Comparison of ENCODE assay signal across 20 cellular contexts in genomic region chr13:26988059-26988769, GRCh38.
A peak's percentile ranks its signal among the peaks of the same experiment; 100 is the strongest.
DNase-seq lines count a peak whose midpoint lies in the region; ATAC-seq and TF ChIP-seq lines count a peak whose summit lies in the region.
"Had no signal": no experiment of that assay in that cellular context is flagged by ENCODE, and none has a peak within 500 bp of the region (broad histone marks: within the 10 kb centered on the region; RNA-seq: fewer than 3 reads in every experiment).

No MANE protein-coding gene starts in this region.

- H3K27ac ChIP-seq in heart left ventricle (no peak overlapping the region), liver (ENCODE audit: low read depth in 1 of 2, low read length in 2 of 2) (peak overlapping the region; percentile 27 to 31), upper lobe of right lung (no peak overlapping the region)
- H3K27ac ChIP-seq: C4-2B had no signal

- H3K4me1 ChIP-seq in heart left ventricle, result peaks cover 0 to 30% (median 14%) of the 10 kb centered on the region in 12 donors
- H3K4me1 ChIP-seq in liver (ENCODE audit: control insufficient read depth in 4 of 4, insufficient read depth in 4 of 4, low read length in 3 of 4), result peaks cover 17 to 67% (median 59%) of the 10 kb centered on the region in 4 donors
- peaks cover 13% of the 10 kb centered on the region for H3K4me1 ChIP-seq in upper lobe of right lung

- no peaks in the 10 kb centered on the region for H3K4me1 Mint-ChIP-seq in activated T-helper 17 cell treated with anti-CD3 and anti-CD28 coated beads, Interleukin-2, amount 50 U/mL, for 72 hours
- peaks cover 3 to 9% of the 10 kb centered on the region in 2 donors for H3K4me1 Mint-ChIP-seq in natural killer cell treated with Interleukin-12 subunit alpha and Interleukin-12 subunit beta and Interleukin-15 and Interleukin-18, amount 100 ng/mL, for 72 hours (ENCODE audit: low read depth in 2 of 2)

- H3K27ac Mint-ChIP-seq in activated T-helper 17 cell treated with anti-CD3 and anti-CD28 coated beads, Interleukin-2, amount 50 U/mL, for 72 hours, result peak overlapping the region; percentile 18
- H3K27ac Mint-ChIP-seq in natural killer cell treated with Interleukin-12 subunit alpha and Interleukin-12 subunit beta and Interleukin-15 and Interleukin-18, amount 100 ng/mL, for 72 hours, result no peak overlapping the region

- no peak overlapping the region for H3K4me3 Mint-ChIP-seq in activated T-helper 17 cell treated with anti-CD3 and anti-CD28 coated beads, Interleukin-2, amount 50 U/mL, for 72 hours
- no peak overlapping the region for H3K4me3 Mint-ChIP-seq in natural killer cell treated with Interleukin-12 subunit alpha and Interleukin-12 subunit beta and Interleukin-15 and Interleukin-18, amount 100 ng/mL, for 72 hours

- no peaks in the 10 kb centered on the region for H3K36me3 Mint-ChIP-seq in activated T-helper 17 cell treated with anti-CD3 and anti-CD28 coated beads, Interleukin-2, amount 50 U/mL, for 72 hours (ENCODE audit: low read depth)
- H3K36me3 Mint-ChIP-seq in natural killer cell treated with Interleukin-12 subunit alpha and Interleukin-12 subunit beta and Interleukin-15 and Interleukin-18, amount 100 ng/mL, for 72 hours, result no peaks in the 10 kb centered on the region

- H3K27me3 ChIP-seq in heart left ventricle, result no peaks in the 10 kb centered on the region
- H3K27me3 ChIP-seq in liver (ENCODE audit: control insufficient read depth in 4 of 4, insufficient read depth in 4 of 4, low read length in 3 of 4), result no peaks in the 10 kb centered on the region
- no peaks in the 10 kb centered on the region for H3K27me3 ChIP-seq in upper lobe of right lung

- no peak overlapping the region for H3K9ac ChIP-seq in liver (ENCODE audit: low read depth in 1 of 2, low read length in 2 of 2)

- DNase-seq in cardiac septum (ENCODE audit: low spot score) (peak; percentile 27), heart left ventricle (no peak), upper lobe of right lung (no peak)
- DNase-seq in natural killer cell treated with Interleukin-12 subunit alpha and Interleukin-12 subunit beta and Interleukin-15 and Interleukin-18, amount 100 ng/mL, for 72 hours (ENCODE audit: low spot score), result no peak
- DNase-seq: 8988T; AML-193; DMS79; H7; NCI-H1092 treated with DMSO at 0.1 percent for 48 hours; NCI-H1436 treated with DMSO at 0.1 percent for 48 hours; NCI-H1930; NCI-H226; NCI-H510A treated with DMSO at 0.1 percent for 48 hours; NCI-H774; NK-92 treated with Interleukin-12 subunit alpha and Interleukin-12 subunit beta, amount 100 ng/mL, for 24 hours had no signal

- H3K4me3 ChIP-seq in heart left ventricle (no peak overlapping the region), liver (ENCODE audit: low read depth in 1 of 3, low read length in 3 of 3) (no peak overlapping the region), upper lobe of right lung (no peak overlapping the region)

- H3K36me3 ChIP-seq in heart left ventricle, result no peaks in the 10 kb centered on the region
- H3K36me3 ChIP-seq in liver (ENCODE audit: control insufficient read depth in 4 of 4, insufficient read depth in 3 of 4, low read depth in 1 of 4, low read length in 3 of 4), result no peaks in the 10 kb centered on the region
- H3K36me3 ChIP-seq in upper lobe of right lung, result no peaks in the 10 kb centered on the region

- intact Hi-C loops in cardiac septum (cut with DNase I), result loop anchor here (5.0 to 10.0 kb wide), 3 partner anchors 294 to 997 kb away; partner anchors contain the start of gene URAD
- intact Hi-C loops in heart left ventricle (cut with DNase I), result loop anchor here (5.0 to 10.0 kb wide), 12 partner anchors 41 to 997 kb away; partner anchors contain the start of genes USP12 (in 5 of the 10), RASL11A (in 2 of the 10), RPL21 (in 1 of the 10) and URAD (in 1 of the 10)
- intact Hi-C loops in upper lobe of right lung (cut with DNase I), result loop anchor here (5.0 kb wide), 1 partner anchor 369 kb away; no protein-coding TSS in a partner anchor

- H3K9me3 Mint-ChIP-seq in activated T-helper 17 cell treated with anti-CD3 and anti-CD28 coated beads, Interleukin-2, amount 50 U/mL, for 72 hours, result no peaks in the 10 kb centered on the region
- H3K9me3 Mint-ChIP-seq in natural killer cell treated with Interleukin-12 subunit alpha and Interleukin-12 subunit beta and Interleukin-15 and Interleukin-18, amount 100 ng/mL, for 72 hours, result no peaks in the 10 kb centered on the region

- peak in 1 of 2 donors; percentile 59 for TF ChIP-seq RAD21 in liver (IDR thresholded peaks at IDR 0.05)

- H3K27me3 Mint-ChIP-seq in activated T-helper 17 cell treated with anti-CD3 and anti-CD28 coated beads, Interleukin-2, amount 50 U/mL, for 72 hours, result peaks cover 15% of the 10 kb centered on the region
- peaks cover 13 to 29% of the 10 kb centered on the region in 2 donors for H3K27me3 Mint-ChIP-seq in natural killer cell treated with Interleukin-12 subunit alpha and Interleukin-12 subunit beta and Interleukin-15 and Interleukin-18, amount 100 ng/mL, for 72 hours

- no peak for TF ChIP-seq CTCF in heart left ventricle (IDR thresholded peaks at IDR 0.05)
- TF ChIP-seq CTCF in liver (IDR thresholded peaks at IDR 0.05; ENCODE audit: low read depth, low read length, missing input control), result no peak
- TF ChIP-seq CTCF in upper lobe of right lung (IDR thresholded peaks at IDR 0.05), result no peak

- ATAC-seq in heart left ventricle, result no peak
- no peak for ATAC-seq in activated T-helper 17 cell treated with anti-CD3 and anti-CD28 coated beads, Interleukin-2, amount 50 U/mL, for 72 hours (replicated peaks)
- peak; percentile 5 for ATAC-seq in upper lobe of right lung
- ATAC-seq in GM21381 (IDR thresholded peaks at IDR 0.05; ENCODE audit: unreplicated experiment), result no peak
- ATAC-seq in natural killer cell treated with Interleukin-12 subunit alpha and Interleukin-12 subunit beta and Interleukin-15 and Interleukin-18, amount 100 ng/mL, for 72 hours, result no peak
- no peak for ATAC-seq in GM19351 (IDR thresholded peaks at IDR 0.05; ENCODE audit: unreplicated experiment)

- no peaks in the 10 kb centered on the region for H3K9me3 ChIP-seq in heart left ventricle
- no peaks in the 10 kb centered on the region for H3K9me3 ChIP-seq in liver (ENCODE audit: control insufficient read depth in 4 of 4, low read length in 3 of 4)
- no peaks in the 10 kb centered on the region for H3K9me3 ChIP-seq in upper lobe of right lung

- no peak for TF ChIP-seq POLR2A in heart left ventricle (IDR thresholded peaks at IDR 0.05)

- 71 to 85% (median 76%) methylated on average over 6 of the region's 6 CpGs for WGBS in heart left ventricle, 4 donors
- 44% methylated on average over 6 of the region's 6 CpGs for WGBS in liver

TF ChIP-seq in liver, 16 proteins besides CTCF, POLR2A, EP300 and RAD21:
- TF ChIP-seq MAX (IDR thresholded peaks at IDR 0.05) (peak; percentile 37), ATF3 (IDR thresholded peaks at IDR 0.05) (peak; percentile 54), TAF1 (conservative IDR thresholded peaks at IDR 0.05) (no peak), RXRA (IDR thresholded peaks at IDR 0.05) (peak; percentile 93 to 97), HNF4G (IDR thresholded peaks at IDR 0.05) (peak; percentile 51), HNF4A (conservative IDR thresholded peaks at IDR 0.05) (peak; percentile 83 to 89), FOXA2 (IDR thresholded peaks at IDR 0.05) (no peak), NR2F2 (IDR thresholded peaks at IDR 0.05) (peak; percentile 86), GABPA (IDR thresholded peaks at IDR 0.05 in 1 of 2, conservative IDR thresholded peaks at IDR 0.05 in 1 of 2) (no peak), JUND (IDR thresholded peaks at IDR 0.05) (peak; percentile 53 to 57), YY1 (IDR thresholded peaks at IDR 0.05) (peak; percentile 48), SP1 (IDR thresholded peaks at IDR 0.05) (peak; percentile 85)

Comparison
In these comparisons a context has a peak if more than half of its experiments do, and no peak if none do; other contexts are left out.
1. H3K27ac ChIP-seq: peak in liver (2 of 2); none in heart left ventricle (0 of 12) and upper lobe of right lung (single experiment).